Comparison of ENCODE assay signal across 17 cellular contexts in the genomic region with DNA sequence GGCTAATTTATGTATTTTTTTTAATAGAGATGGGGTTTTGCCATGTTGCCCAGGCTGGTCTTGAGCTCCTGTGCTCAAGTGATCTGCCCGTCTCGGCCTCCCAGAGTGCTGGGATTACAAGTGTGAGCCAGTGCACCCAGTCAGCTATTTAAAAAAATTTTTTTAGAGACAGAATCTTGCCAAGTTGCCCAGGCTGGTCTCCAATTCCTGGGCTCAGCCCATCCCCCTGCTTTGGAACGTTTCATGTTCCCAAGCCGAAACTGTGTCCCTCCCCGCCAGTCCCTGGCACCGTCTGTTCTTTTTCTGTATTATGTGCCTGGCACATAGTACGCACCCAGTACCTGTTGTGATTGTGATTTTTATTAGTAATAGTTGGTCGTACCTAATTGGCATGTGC.
"Had no signal": no experiment of that assay in that cellular context is flagged by ENCODE, and none has a peak within 500 bp of the region (broad histone marks: within the 10 kb centered on the region; RNA-seq: fewer than 3 reads in every experiment).

No MANE protein-coding gene starts in this region.

- H3K27me3 ChIP-seq: left lung, upper lobe of right lung had no signal

- H3K4me3 ChIP-seq: left lung, mucosa of descending colon, upper lobe of right lung had no signal

- H3K9me3 ChIP-seq: mucosa of descending colon, upper lobe of right lung had no signal

- H3K36me3 ChIP-seq: left lung, upper lobe of right lung had no signal

- ATAC-seq: activated T-cell treated with anti-CD3 and anti-CD28 coated beads, Interleukin-2, amount 50 U/mL, for 4 hours; left lung; mucosa of descending colon; sciatic nerve; upper lobe of right lung had no signal

- H3K27ac ChIP-seq: left lung, parathyroid adenoma, upper lobe of right lung had no signal

- DNase-seq: activated CD4-positive, alpha-beta T cell treated with anti-CD3 and anti-CD28 coated beads for 4 hours; activated CD4-positive, alpha-beta T cell treated with anti-CD3 and anti-CD28 coated beads, Interleukin-2, amount 50 U/mL, for 48 hours; activated CD4-positive, CD25-positive, alpha-beta regulatory T cell; activated CD8-positive, alpha-beta memory T cell treated with anti-CD3 and anti-CD28 coated beads, Interleukin-2, amount 50 U/mL, for 48 hours; activated naive CD4-positive, alpha-beta T cell treated with Interleukin-2 at 50 U/mL for 16 hours; activated naive CD8-positive, alpha-beta T cell treated with anti-CD3 and anti-CD28 coated beads for 36 hours; activated T-cell treated with anti-CD3 and anti-CD28 coated beads, Interleukin-2, amount 50 U/mL, for 4 hours; left lung; mesenchymal stem cell; mucosa of descending colon; small intestine; stimulated activated CD4-positive, alpha-beta T cell treated with anti-CD3 and anti-CD28 coated beads, Interleukin-15, amount 100 ng/mL, for 24 hours; stimulated activated CD4-positive, alpha-beta T cell treated with anti-CD3 and anti-CD28 coated beads, Interleukin-2, amount 100 ng/mL, for 48 hours; stimulated activated naive CD4-positive, alpha-beta T cell treated with Interleukin-2 at 50 U/mL for 16 hours; upper lobe of right lung had no signal
